Comparison of ENCODE assay signal across 1 cellular context in the genomic region with DNA sequence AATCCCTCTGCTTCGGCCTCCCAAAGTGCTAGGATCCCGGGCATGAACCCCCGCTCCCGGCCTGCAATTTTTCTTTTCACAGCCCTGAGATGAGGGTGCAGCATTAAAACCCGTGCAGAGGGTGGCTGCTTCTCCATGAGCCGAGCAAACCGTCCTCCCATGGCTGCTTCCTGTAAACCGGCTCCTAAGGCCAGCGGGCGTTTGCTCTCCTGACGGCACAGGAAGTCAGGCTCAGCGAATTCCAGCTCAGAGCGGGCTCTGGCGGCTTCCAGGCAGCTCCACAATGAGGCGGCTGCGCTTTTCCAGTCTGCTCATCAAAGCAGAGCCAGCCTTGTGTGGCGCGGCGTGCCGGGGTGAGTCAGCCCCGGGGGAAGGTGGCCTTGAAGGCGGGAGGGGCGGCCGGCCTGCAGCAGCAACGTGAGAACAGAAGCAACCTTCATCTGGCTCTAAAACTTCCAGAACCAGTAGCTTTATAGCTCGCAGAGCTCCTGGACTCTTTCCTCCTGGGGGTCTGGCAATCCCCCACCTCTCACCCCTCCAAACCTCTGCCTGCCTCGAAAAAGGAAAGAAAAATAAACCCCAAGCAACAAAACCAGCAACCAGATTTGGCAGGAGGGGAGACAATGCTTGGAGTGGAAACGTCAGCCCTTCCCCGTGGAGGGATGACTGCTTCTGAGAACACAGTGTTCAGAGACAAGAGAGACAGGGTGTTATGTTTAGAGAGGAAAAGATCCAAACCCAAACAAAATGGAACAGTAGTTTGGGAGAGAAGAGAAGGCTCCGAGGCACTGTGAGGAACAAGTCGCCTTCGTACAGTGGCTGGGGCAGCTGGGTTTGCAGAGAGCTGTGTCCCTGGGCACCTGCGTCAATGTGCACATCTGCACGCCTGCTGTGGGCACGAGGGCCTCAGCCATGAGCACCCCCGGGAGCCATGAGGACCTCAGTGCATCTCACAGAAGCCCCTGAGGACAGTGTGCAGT.
TF ChIP-seq lines count a peak whose summit lies in the region.

No MANE protein-coding gene starts in this region.

TF ChIP-seq in SK-N-SH, 30 proteins besides CTCF, POLR2A, EP300 and RAD21 (continued from another document):
- TF ChIP-seq, protein P1, sequence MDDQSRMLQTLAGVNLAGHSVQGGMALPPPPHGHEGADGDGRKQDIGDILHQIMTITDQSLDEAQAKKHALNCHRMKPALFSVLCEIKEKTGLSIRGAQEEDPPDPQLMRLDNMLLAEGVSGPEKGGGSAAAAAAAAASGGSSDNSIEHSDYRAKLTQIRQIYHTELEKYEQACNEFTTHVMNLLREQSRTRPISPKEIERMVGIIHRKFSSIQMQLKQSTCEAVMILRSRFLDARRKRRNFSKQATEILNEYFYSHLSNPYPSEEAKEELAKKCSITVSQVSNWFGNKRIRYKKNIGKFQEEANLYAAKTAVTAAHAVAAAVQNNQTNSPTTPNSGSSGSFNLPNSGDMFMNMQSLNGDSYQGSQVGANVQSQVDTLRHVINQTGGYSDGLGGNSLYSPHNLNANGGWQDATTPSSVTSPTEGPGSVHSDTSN (IDR thresholded peaks at IDR 0.05), result peak; percentile 34
- TF ChIP-seq GABPA (IDR thresholded peaks at IDR 0.05; ENCODE audit: low read depth) (peak; percentile 65), TEAD4 (IDR thresholded peaks at IDR 0.05; ENCODE audit: borderline replicate concordance, insufficient read depth) (0 out of 2 replicates have a peak, but pooled peaks have one; percentile 45), FOXM1 (IDR thresholded peaks at IDR 0.05; ENCODE audit: low read depth) (no peak), MEF2A (IDR thresholded peaks at IDR 0.05; ENCODE audit: borderline replicate concordance, low read depth) (no peak), JUND (IDR thresholded peaks at IDR 0.05) (no peak; the same call in 1 of the 2 replicates), RCOR1 (IDR thresholded peaks at IDR 0.05; ENCODE audit: low read length) (peak; percentile 20; the same call in 1 of the 2 replicates)
- TF ChIP-seq, protein P2, sequence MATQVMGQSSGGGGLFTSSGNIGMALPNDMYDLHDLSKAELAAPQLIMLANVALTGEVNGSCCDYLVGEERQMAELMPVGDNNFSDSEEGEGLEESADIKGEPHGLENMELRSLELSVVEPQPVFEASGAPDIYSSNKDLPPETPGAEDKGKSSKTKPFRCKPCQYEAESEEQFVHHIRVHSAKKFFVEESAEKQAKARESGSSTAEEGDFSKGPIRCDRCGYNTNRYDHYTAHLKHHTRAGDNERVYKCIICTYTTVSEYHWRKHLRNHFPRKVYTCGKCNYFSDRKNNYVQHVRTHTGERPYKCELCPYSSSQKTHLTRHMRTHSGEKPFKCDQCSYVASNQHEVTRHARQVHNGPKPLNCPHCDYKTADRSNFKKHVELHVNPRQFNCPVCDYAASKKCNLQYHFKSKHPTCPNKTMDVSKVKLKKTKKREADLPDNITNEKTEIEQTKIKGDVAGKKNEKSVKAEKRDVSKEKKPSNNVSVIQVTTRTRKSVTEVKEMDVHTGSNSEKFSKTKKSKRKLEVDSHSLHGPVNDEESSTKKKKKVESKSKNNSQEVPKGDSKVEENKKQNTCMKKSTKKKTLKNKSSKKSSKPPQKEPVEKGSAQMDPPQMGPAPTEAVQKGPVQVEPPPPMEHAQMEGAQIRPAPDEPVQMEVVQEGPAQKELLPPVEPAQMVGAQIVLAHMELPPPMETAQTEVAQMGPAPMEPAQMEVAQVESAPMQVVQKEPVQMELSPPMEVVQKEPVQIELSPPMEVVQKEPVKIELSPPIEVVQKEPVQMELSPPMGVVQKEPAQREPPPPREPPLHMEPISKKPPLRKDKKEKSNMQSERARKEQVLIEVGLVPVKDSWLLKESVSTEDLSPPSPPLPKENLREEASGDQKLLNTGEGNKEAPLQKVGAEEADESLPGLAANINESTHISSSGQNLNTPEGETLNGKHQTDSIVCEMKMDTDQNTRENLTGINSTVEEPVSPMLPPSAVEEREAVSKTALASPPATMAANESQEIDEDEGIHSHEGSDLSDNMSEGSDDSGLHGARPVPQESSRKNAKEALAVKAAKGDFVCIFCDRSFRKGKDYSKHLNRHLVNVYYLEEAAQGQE (IDR thresholded peaks at IDR 0.05; ENCODE audit: low read depth, low read length), result peak; percentile 59; the same call in 1 of the 2 replicates
- TF ChIP-seq, protein P3, sequence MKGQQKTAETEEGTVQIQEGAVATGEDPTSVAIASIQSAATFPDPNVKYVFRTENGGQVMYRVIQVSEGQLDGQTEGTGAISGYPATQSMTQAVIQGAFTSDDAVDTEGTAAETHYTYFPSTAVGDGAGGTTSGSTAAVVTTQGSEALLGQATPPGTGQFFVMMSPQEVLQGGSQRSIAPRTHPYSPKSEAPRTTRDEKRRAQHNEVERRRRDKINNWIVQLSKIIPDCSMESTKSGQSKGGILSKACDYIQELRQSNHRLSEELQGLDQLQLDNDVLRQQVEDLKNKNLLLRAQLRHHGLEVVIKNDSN (IDR thresholded peaks at IDR 0.05; ENCODE audit: borderline replicate concordance, low read depth), result 0 out of 2 replicates have a peak, but pooled peaks have one; percentile 37
- TF ChIP-seq, protein P4, sequence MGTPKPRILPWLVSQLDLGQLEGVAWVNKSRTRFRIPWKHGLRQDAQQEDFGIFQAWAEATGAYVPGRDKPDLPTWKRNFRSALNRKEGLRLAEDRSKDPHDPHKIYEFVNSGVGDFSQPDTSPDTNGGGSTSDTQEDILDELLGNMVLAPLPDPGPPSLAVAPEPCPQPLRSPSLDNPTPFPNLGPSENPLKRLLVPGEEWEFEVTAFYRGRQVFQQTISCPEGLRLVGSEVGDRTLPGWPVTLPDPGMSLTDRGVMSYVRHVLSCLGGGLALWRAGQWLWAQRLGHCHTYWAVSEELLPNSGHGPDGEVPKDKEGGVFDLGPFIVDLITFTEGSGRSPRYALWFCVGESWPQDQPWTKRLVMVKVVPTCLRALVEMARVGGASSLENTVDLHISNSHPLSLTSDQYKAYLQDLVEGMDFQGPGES (IDR thresholded peaks at IDR 0.05; ENCODE audit: low read depth, low read length), result no peak
